In genomic region chr3:124780356-124780755, GRCh38 we compare ENCODE assay signal across 11 cellular contexts. TPM values are rescaled to one million over a fixed set of nuclear protein-coding genes. Genes with fewer than 3 reads are reported as not detected.
A peak's percentile ranks its signal among the peaks of the same experiment; 100 is the strongest.
DNase-seq lines count a peak whose midpoint lies in the region; ATAC-seq, FAIRE-seq and TF ChIP-seq lines count a peak whose summit lies in the region.
"Had no signal": no experiment of that assay in that cellular context is flagged by ENCODE, and none has a peak within 500 bp of the region (broad histone marks: within the 10 kb centered on the region; RNA-seq: fewer than 3 reads in every experiment).

No MANE protein-coding gene starts in this region.

- H3K27ac Mint-ChIP-seq in nephron progenitor cell = peak overlapping the region; percentile 98

- no peak overlapping the region for H3K9ac ChIP-seq in liver (ENCODE audit: low read depth in 1 of 2, low read length in 2 of 2)
- H3K9ac ChIP-seq in HepG2 (ENCODE audit: insufficient read depth, low read depth, low read length) = no peak overlapping the region

- 68% methylated on average over 8 of the region's 8 CpGs for WGBS in liver
- WGBS in HepG2 (ENCODE audit: low lambda C conversion rate) = 93% methylated on average over 7 of the region's 8 CpGs

- H4K20me1 ChIP-seq in HepG2 (ENCODE audit: insufficient read depth, low read length) = no peaks in the 10 kb centered on the region

- POLR2A ChIA-PET in HepG2 (lab: Yijun Ruan, JAX) = no interaction called here

- peaks cover 0 to 6% (median 0%) of the 10 kb centered on the region in 4 donors for H3K36me3 ChIP-seq in liver (ENCODE audit: control insufficient read depth in 4 of 4, insufficient read depth in 3 of 4, low read depth in 1 of 4, low read length in 3 of 4)
- H3K36me3 ChIP-seq in HepG2 (replicated peaks in 1 of 2; ENCODE audit: control insufficient read depth in 1 of 2, insufficient read depth in 2 of 2, low read length in 2 of 2) = peaks cover 29 to 70% of the 10 kb centered on the region in 2 experiments

- no peaks in the 10 kb centered on the region for H3K9me3 Mint-ChIP-seq in nephron progenitor cell

- H3K4me1 ChIP-seq in liver (ENCODE audit: control insufficient read depth in 4 of 4, insufficient read depth in 4 of 4, low read length in 3 of 4) (peaks cover 0 to 18% (median 17%) of the 10 kb centered on the region in 4 donors), HepG2 (ENCODE audit: insufficient read depth, low read length) (peaks cover 8% of the 10 kb centered on the region; the same call in 1 of the 2 replicates)

- TF ChIP-seq EP300 in HepG2 (IDR thresholded peaks at IDR 0.05; ENCODE audit: low read depth in 2 of 2, low read length in 2 of 2) = no peak
- no peak for TF ChIP-seq EP300 in HepG2 (CRISPR knock-in tag; IDR thresholded peaks at IDR 0.05; ENCODE audit: borderline replicate concordance)

- peaks cover 56% of the 10 kb centered on the region for H3K4me1 Mint-ChIP-seq in nephron progenitor cell

- H3K27me3 ChIP-seq in liver (ENCODE audit: control insufficient read depth in 4 of 4, insufficient read depth in 4 of 4, low read length in 3 of 4) (no peaks in the 10 kb centered on the region), HepG2 (ENCODE audit: control insufficient read depth in 1 of 2, insufficient read depth in 2 of 2, low read length in 2 of 2) (no peaks in the 10 kb centered on the region)

- H3K4me3 Mint-ChIP-seq in nephron progenitor cell = no peak overlapping the region

- no peak for FAIRE-seq in HepG2 (lab: Jason Lieb, UNC)
- FAIRE-seq: A549, colon, small intestine had no signal

- H3K36me3 Mint-ChIP-seq in nephron progenitor cell (ENCODE audit: low read depth) = peaks cover 12% of the 10 kb centered on the region

- CTCF ChIA-PET in HepG2 (lab: Yijun Ruan, JAX; ENCODE audit: low intra/inter-chr PET ratio, low total read pairs) = no interaction called here

- no peaks in the 10 kb centered on the region for H3K79me2 ChIP-seq in HepG2 (ENCODE audit: insufficient read depth, low read length)

- no peak overlapping the region for H3K4me2 ChIP-seq in HepG2 (ENCODE audit: low read depth, low read length)
- H3K4me2 ChIP-seq: A549 had no signal

- peaks cover 8% of the 10 kb centered on the region for H3K27me3 Mint-ChIP-seq in nephron progenitor cell (ENCODE audit: low read depth, poor library complexity)

- no TSS peak for BruUV-seq in HepG2 (replicated peaks; lab: Mats Ljungman, UMichigan)

- TF ChIP-seq RAD21 in liver (IDR thresholded peaks at IDR 0.05) (no peak), HepG2 (CRISPR knock-in tag; IDR thresholded peaks at IDR 0.05) (no peak)

- H3K9me3 ChIP-seq in liver (ENCODE audit: control insufficient read depth in 4 of 4, low read length in 3 of 4) = no peaks in the 10 kb centered on the region
- H3K9me3 ChIP-seq in HepG2 (ENCODE audit: low read length) = no peaks in the 10 kb centered on the region
- H3K9me3 ChIP-seq: A549 had no signal

- TF ChIP-seq POLR2A in HepG2 (IDR thresholded peaks at IDR 0.05; ENCODE audit: insufficient read depth in 1 of 2, low read depth in 2 of 2, low read length in 2 of 2) = no peak

- ATAC-seq in HepG2 (no peak; the same call in 2 of the 3 replicates), HG02852 (IDR thresholded peaks at IDR 0.05; ENCODE audit: unreplicated experiment) (no peak), HG03139 (IDR thresholded peaks at IDR 0.05; ENCODE audit: unreplicated experiment) (no peak)

- in situ Hi-C loops in HepG2 (cut with HindIII; ENCODE audit: extremely low pct_ligation_motif_present, low pct_unique_long_range_greater_than_20kb) = no loop called here

- TF ChIP-seq CTCF in liver (IDR thresholded peaks at IDR 0.05; ENCODE audit: low read depth, low read length, missing input control) (no peak), HepG2 (CRISPR knock-in tag; IDR thresholded peaks at IDR 0.05) (no peak), nephron progenitor cell (IDR thresholded peaks at IDR 0.05) (no peak)

- no peak overlapping the region for H3K4me3 ChIP-seq in liver (ENCODE audit: low read depth in 1 of 3, low read length in 3 of 3)
- no peak overlapping the region for H3K4me3 ChIP-seq in HepG2 (replicated peaks in 1 of 3; ENCODE audit: insufficient read depth in 1 of 3, low read depth in 2 of 3, low read length in 3 of 3)
- H3K4me3 ChIP-seq: A549 had no signal

- H3K27ac ChIP-seq in liver (ENCODE audit: low read depth in 1 of 2, low read length in 2 of 2) (peak overlapping the region; percentile 65 to 78), HepG2 (ENCODE audit: extremely low read length, insufficient read depth, low read length) (no peak overlapping the region)

- intact Hi-C loops in HepG2 (cut with micrococcal nuclease; ENCODE audit: unreplicated experiment) = no loop called here

- no peak overlapping the region for H2AFZ ChIP-seq in HepG2 (ENCODE audit: low read length)

- DNase-seq in HepG2 (ENCODE audit: low spot score) = no peak
- DNase-seq in fibroblast of peridontal ligament (ENCODE audit: extremely low read depth) = peak; percentile 97
- no peak for DNase-seq in nephron progenitor cell
- no peak for DNase-seq in T-helper 9 cell
- DNase-seq in NCI-H2029 (lab: John Stamatoyannopoulos, UW) = no peak
- DNase-seq: small intestine had no signal

TF ChIP-seq in liver, 16 proteins besides CTCF, POLR2A, EP300 and RAD21 (continues in another document):
- no peak for TF ChIP-seq YY1 (IDR thresholded peaks at IDR 0.05)
- TF ChIP-seq MAX (IDR thresholded peaks at IDR 0.05) = no peak
- TF ChIP-seq ATF3 (IDR thresholded peaks at IDR 0.05) = no peak
- TF ChIP-seq JUND (IDR thresholded peaks at IDR 0.05) = no peak

TF ChIP-seq in HepG2, 621 proteins besides CTCF, POLR2A, EP300 and RAD21:
- TF ChIP-seq RXRB (CRISPR knock-in tag; IDR thresholded peaks at IDR 0.05; ENCODE audit: borderline replicate concordance) (no peak), STAT5B (CRISPR knock-in tag; IDR thresholded peaks at IDR 0.05) (no peak), STAG1 (CRISPR knock-in tag; IDR thresholded peaks at IDR 0.05) (no peak), KAT8 (CRISPR knock-in tag; IDR thresholded peaks at IDR 0.05) (no peak), EEA1 (CRISPR knock-in tag; IDR thresholded peaks at IDR 0.05; ENCODE audit: borderline replicate concordance) (no peak), ZIK1 (CRISPR knock-in tag; IDR thresholded peaks at IDR 0.05; ENCODE audit: borderline replicate concordance, low read depth) (no peak), ZNF577 (CRISPR knock-in tag; IDR thresholded peaks at IDR 0.05; ENCODE audit: borderline replicate concordance, low read depth) (no peak), ZNF7 (CRISPR knock-in tag; IDR thresholded peaks at IDR 0.05) (no peak), DDIT3 (CRISPR knock-in tag; IDR thresholded peaks at IDR 0.05) (no peak)
- TF ChIP-seq, protein P1, sequence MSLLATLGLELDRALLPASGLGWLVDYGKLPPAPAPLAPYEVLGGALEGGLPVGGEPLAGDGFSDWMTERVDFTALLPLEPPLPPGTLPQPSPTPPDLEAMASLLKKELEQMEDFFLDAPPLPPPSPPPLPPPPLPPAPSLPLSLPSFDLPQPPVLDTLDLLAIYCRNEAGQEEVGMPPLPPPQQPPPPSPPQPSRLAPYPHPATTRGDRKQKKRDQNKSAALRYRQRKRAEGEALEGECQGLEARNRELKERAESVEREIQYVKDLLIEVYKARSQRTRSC (CRISPR knock-in tag; IDR thresholded peaks at IDR 0.05; ENCODE audit: low read depth) = no peak

RNA-seq across cellular contexts. Expression of gene UMPS, which starts 50.1 kb away (rescaled TPM):
- total RNA-seq in liver (10 to 100 TPM; 26.8 to 39.4 TPM), HepG2 (2016; rRNA removed; fragmentation: Illumina TruSeq; extraction: Trizol) (74.2 and 117 TPM in 2 replicates)
- polyA plus RNA-seq in liver (10 to 100 TPM; 21.3 to 25.2 TPM), HepG2 (2011; rRNA removed) (45.6 and 52.7 TPM in 2 replicates)
- total RNA-seq in HepG2 (2016; cell fraction: cytosol; rRNA removed; fragmentation: Illumina TruSeq; extraction: Trizol; ENCODE audit: low read depth) = 28.7 and 31.7 TPM in 2 replicates
- 78.4 and 116 TPM in 2 replicates for total RNA-seq in HepG2 (2016; cell fraction: insoluble cytoplasmic fraction; rRNA removed; fragmentation: Illumina TruSeq; extraction: Trizol)
- 34.6 and 40.8 TPM in 2 replicates for total RNA-seq in HepG2 (2016; cell fraction: membrane; rRNA removed; fragmentation: Illumina TruSeq; extraction: Trizol)
- total RNA-seq in HepG2 (2016; cell fraction: nucleus; rRNA removed; fragmentation: Illumina TruSeq; extraction: Trizol) = 44.6 and 58.8 TPM in 2 replicates
- 38.1 and 45.2 TPM in 2 replicates for polyA plus RNA-seq in HepG2 (2011; cell fraction: cytosol; rRNA removed)
- polyA plus RNA-seq in HepG2 (2011; cell fraction: nucleus; rRNA removed) = 17.0 and 19.5 TPM in 2 replicates
- 35.5 and 38.6 TPM in 2 replicates for polyA plus RNA-seq in HepG2 (2012)
- 5.6 and 7.5 TPM in 2 replicates for polyA plus RNA-seq in HepG2 (2016; cell fraction: cytosol; fragmentation: Illumina TruSeq; extraction: Trizol; ENCODE audit: low read depth)
- 104 and 112 TPM in 2 replicates for polyA plus RNA-seq in HepG2 (2016; cell fraction: insoluble cytoplasmic fraction; fragmentation: Illumina TruSeq; extraction: Trizol; ENCODE audit: low read depth)
- 11.5 and 11.6 TPM in 2 replicates for polyA plus RNA-seq in HepG2 (2016; cell fraction: membrane; fragmentation: Illumina TruSeq; extraction: Trizol; ENCODE audit: low read depth)
- 57.0 and 64.6 TPM in 2 replicates for polyA plus RNA-seq in HepG2 (2016; cell fraction: nucleus; fragmentation: Illumina TruSeq; extraction: Trizol; ENCODE audit: insufficient read depth, low read depth)
- 37.2 and 57.0 TPM in 2 replicates for polyA minus RNA-seq in HepG2 (2011; rRNA and poly(A)+ RNA removed; ENCODE audit: low replicate concordance)
- 89.0 and 103 TPM in 2 replicates for polyA minus RNA-seq in HepG2 (2011; cell fraction: cytosol; rRNA and poly(A)+ RNA removed)
- polyA minus RNA-seq in HepG2 (2011; cell fraction: nucleus; rRNA and poly(A)+ RNA removed) = 47.1 and 56.3 TPM in 2 replicates
